Comparison of ENCODE assay signal across 1 cellular context in the genomic region with DNA sequence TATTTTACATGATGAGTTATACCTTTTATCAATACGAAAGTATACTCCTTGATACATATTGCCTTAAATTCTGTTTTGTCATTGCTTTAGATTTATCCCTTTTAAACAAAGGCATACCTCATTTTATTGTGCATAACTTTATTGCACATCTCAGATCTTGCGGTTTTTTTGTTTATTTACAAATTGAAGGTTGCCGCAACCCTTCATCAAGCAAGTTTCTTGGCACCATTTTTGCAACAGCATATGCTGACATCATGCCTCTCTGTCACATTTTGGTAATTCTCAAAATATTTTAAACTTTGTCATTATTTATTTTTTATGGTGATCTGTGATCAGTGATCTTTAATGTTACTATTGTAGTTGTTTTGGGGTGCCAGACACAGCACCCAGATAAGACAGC.
TF ChIP-seq lines count a peak whose summit lies in the region.

No MANE protein-coding gene starts in this region.

TF ChIP-seq in IMR-90, 13 proteins besides CTCF, POLR2A, EP300 and RAD21:
- TF ChIP-seq RFX5 (IDR thresholded peaks at IDR 0.05; ENCODE audit: low read depth, low read length) (no peak), CEBPB (IDR thresholded peaks at IDR 0.05; ENCODE audit: low read depth, low read length) (0 out of 2 replicates have a peak, but pooled peaks have one; percentile 1)
